ENCODE assay signal across 27 cellular contexts in genomic region chr22:22169923-22170322, GRCh38.
DNase-seq lines count a peak whose midpoint lies in the region; ATAC-seq and TF ChIP-seq lines count a peak whose summit lies in the region.
"Had no signal": no experiment of that assay in that cellular context is flagged by ENCODE, and none has a peak within 500 bp of the region (broad histone marks: within the 10 kb centered on the region; RNA-seq: fewer than 3 reads in every experiment).

No MANE protein-coding gene starts in this region.

- peaks cover 2% of the 10 kb centered on the region for H3K27me3 Mint-ChIP-seq in activated CD4-positive, alpha-beta T cell treated with anti-CD3 and anti-CD28 coated beads for 36 hours
- peaks cover 0 to 5% (median 0%) of the 10 kb centered on the region in 5 donors for H3K27me3 Mint-ChIP-seq in naive thymus-derived CD8-positive, alpha-beta T cell

- H3K4me3 ChIP-seq in DOHH2 (ENCODE audit: low read length) (peak overlapping the region; percentile 48), SU-DHL-6 (ENCODE audit: insufficient read depth, low read length, poor library complexity, severe bottlenecking) (peak overlapping the region; percentile 16)
- H3K4me3 ChIP-seq: body of pancreas, esophagus squamous epithelium, psoas muscle, sigmoid colon, testis had no signal

- H3K27me3 ChIP-seq in DOHH2 (ENCODE audit: control insufficient read depth, low read length): no peaks in the 10 kb centered on the region
- H3K27me3 ChIP-seq in SU-DHL-6 (ENCODE audit: low read length): no peaks in the 10 kb centered on the region
- H3K27me3 ChIP-seq: body of pancreas, neutrophil, testis had no signal

- no peak for ATAC-seq in activated CD4-positive, alpha-beta T cell treated with anti-CD3 and anti-CD28 coated beads for 36 hours
- no peak for ATAC-seq in naive thymus-derived CD8-positive, alpha-beta T cell
- ATAC-seq in HG03135 (IDR thresholded peaks at IDR 0.05; ENCODE audit: unreplicated experiment): no peak
- ATAC-seq: body of pancreas, left cardiac atrium, PC-3, psoas muscle had no signal

- peaks cover 80% of the 10 kb centered on the region for H3K4me1 ChIP-seq in DOHH2 (ENCODE audit: control insufficient read depth, low read length)
- H3K4me1 ChIP-seq: body of pancreas, psoas muscle, sigmoid colon, testis had no signal

- H3K9me3 ChIP-seq in DOHH2 (ENCODE audit: control insufficient read depth, insufficient read depth, low read length): no peaks in the 10 kb centered on the region
- H3K9me3 ChIP-seq in SU-DHL-6 (ENCODE audit: insufficient read depth, low read length): no peaks in the 10 kb centered on the region
- H3K9me3 ChIP-seq: body of pancreas, esophagus squamous epithelium, neutrophil, psoas muscle, sigmoid colon, testis had no signal

- H3K79me2 ChIP-seq in DOHH2 (ENCODE audit: control insufficient read depth, low read length) (no peaks in the 10 kb centered on the region), SU-DHL-6 (ENCODE audit: insufficient read depth, low read length) (no peaks in the 10 kb centered on the region; the same call in 1 of the 2 replicates)

- peaks cover 17% of the 10 kb centered on the region for H3K36me3 ChIP-seq in DOHH2 (ENCODE audit: control insufficient read depth, low read length)
- no peaks in the 10 kb centered on the region for H3K36me3 ChIP-seq in SU-DHL-6 (ENCODE audit: low read length)
- H3K36me3 ChIP-seq: esophagus squamous epithelium, neutrophil, sigmoid colon, WERI-Rb-1 had no signal

- H3F3A ChIP-seq in DOHH2 (ENCODE audit: control insufficient read depth, insufficient read depth): peaks cover 53% of the 10 kb centered on the region
- peaks cover 47% of the 10 kb centered on the region for H3F3A ChIP-seq in SU-DHL-6 (ENCODE audit: insufficient read depth)

- no peaks in the 10 kb centered on the region for H4K20me1 ChIP-seq in DOHH2 (ENCODE audit: control insufficient read depth, insufficient read depth, low read depth, low read length)
- no peaks in the 10 kb centered on the region for H4K20me1 ChIP-seq in SU-DHL-6 (ENCODE audit: low read depth, low read length)

- H3K9me2 ChIP-seq in DOHH2 (replicated peaks; ENCODE audit: control insufficient read depth, low read length): no peaks in the 10 kb centered on the region
- H3K9me2 ChIP-seq in SU-DHL-6 (replicated peaks; ENCODE audit: insufficient read depth, low read length): no peaks in the 10 kb centered on the region

- peak overlapping the region; percentile 100 for H3K27ac ChIP-seq in DOHH2 (ENCODE audit: low read depth, low read length)
- H3K27ac ChIP-seq in SU-DHL-6 (ENCODE audit: low read depth, low read length): peak overlapping the region; percentile 100
- H3K27ac ChIP-seq: body of pancreas, esophagus squamous epithelium, HL-60, neutrophil, psoas muscle, sigmoid colon, testis, WERI-Rb-1 had no signal

- no peaks in the 10 kb centered on the region for H3K36me3 Mint-ChIP-seq in activated CD4-positive, alpha-beta T cell treated with anti-CD3 and anti-CD28 coated beads for 36 hours (ENCODE audit: low read depth)
- no peaks in the 10 kb centered on the region for H3K36me3 Mint-ChIP-seq in naive thymus-derived CD8-positive, alpha-beta T cell

- H3K27ac Mint-ChIP-seq in activated CD4-positive, alpha-beta T cell treated with anti-CD3 and anti-CD28 coated beads for 36 hours: no peak overlapping the region
- peak overlapping the region in 3 of 10 donors; percentile 3 to 46 (median 14) for H3K27ac Mint-ChIP-seq in naive thymus-derived CD8-positive, alpha-beta T cell

- H2AFZ ChIP-seq in SU-DHL-6 (ENCODE audit: low read depth, low read length, severe bottlenecking): peak overlapping the region; percentile 1

- H3K4me3 Mint-ChIP-seq in activated CD4-positive, alpha-beta T cell treated with anti-CD3 and anti-CD28 coated beads for 36 hours: peak overlapping the region; percentile 11
- peak overlapping the region; percentile 2 to 74 (median 44) for H3K4me3 Mint-ChIP-seq in naive thymus-derived CD8-positive, alpha-beta T cell

- intact Hi-C loops in activated CD4-positive, alpha-beta T cell treated with anti-CD3 and anti-CD28 coated beads for 36 hours (cut with DNase I, micrococcal nuclease): no loop called here

- peaks cover 10% of the 10 kb centered on the region for H3K4me1 Mint-ChIP-seq in activated CD4-positive, alpha-beta T cell treated with anti-CD3 and anti-CD28 coated beads for 36 hours
- H3K4me1 Mint-ChIP-seq in naive thymus-derived CD8-positive, alpha-beta T cell: peaks cover 8 to 53% (median 18%) of the 10 kb centered on the region in 4 donors

- POLR2A ChIA-PET in activated CD4-positive, alpha-beta T cell treated with anti-CD3 and anti-CD28 coated beads for 36 hours (lab: Charles Lee): no interaction called here
- POLR2A ChIA-PET in naive thymus-derived CD8-positive, alpha-beta T cell (lab: Charles Lee): no interaction called here

- no peak for DNase-seq in activated CD4-positive, alpha-beta T cell treated with anti-CD3 and anti-CD28 coated beads for 36 hours
- DNase-seq in activated CD4-positive, alpha-beta T cell treated with anti-CD3 and anti-CD28 coated beads, Interleukin-2, amount 50 U/mL, for 48 hours: no peak
- DNase-seq in naive thymus-derived CD8-positive, alpha-beta T cell: no peak
- DNase-seq in GM03348 (ENCODE audit: low spot score) (no peak), NK-92 (lab: John Stamatoyannopoulos, UW; ENCODE audit: unreplicated experiment) (no peak)
- DNase-seq: 8988T; body of pancreas; cerebellar nuclear complex; esophagus squamous epithelium; foreskin melanocyte; left cardiac atrium; mammary epithelial cell; NCI-H446; NCI-H774; PC-3; psoas muscle; sigmoid colon; stimulated activated CD4-positive, alpha-beta T cell treated with anti-CD3 and anti-CD28 coated beads, Interleukin-4, amount 100 ng/mL, for 4 hours; stimulated activated naive CD4-positive, alpha-beta T cell; T1000; testis; WERI-Rb-1 had no signal

- peak overlapping the region; percentile 39; the same call in 1 of the 2 replicates for H3K9ac ChIP-seq in SU-DHL-6 (ENCODE audit: low read length)

- no peak for TF ChIP-seq CTCF in DOHH2 (IDR thresholded peaks at IDR 0.05; ENCODE audit: low read depth, low read length, poor library complexity, severe bottlenecking)
- no peak for TF ChIP-seq CTCF in SU-DHL-6 (IDR thresholded peaks at IDR 0.05; ENCODE audit: insufficient read depth, low read length, poor library complexity, severe bottlenecking)

- H3K9me3 Mint-ChIP-seq in activated CD4-positive, alpha-beta T cell treated with anti-CD3 and anti-CD28 coated beads for 36 hours (ENCODE audit: low read depth): no peaks in the 10 kb centered on the region
- H3K9me3 Mint-ChIP-seq in naive thymus-derived CD8-positive, alpha-beta T cell: no peaks in the 10 kb centered on the region

- CTCF ChIA-PET in activated CD4-positive, alpha-beta T cell treated with anti-CD3 and anti-CD28 coated beads for 36 hours (lab: Charles Lee): interaction anchor here (0.6 to 1.3 kb wide), 4 partner anchors 8 to 216 kb away, joined by 3 to 4 read pairs (median 3); no protein-coding TSS in a partner anchor

- H3K4me2 ChIP-seq in DOHH2 (ENCODE audit: low read length) (peak overlapping the region; percentile 99), SU-DHL-6 (ENCODE audit: low read depth, low read length, poor library complexity, severe bottlenecking) (peak overlapping the region; percentile 81)
